In the genomic region with DNA sequence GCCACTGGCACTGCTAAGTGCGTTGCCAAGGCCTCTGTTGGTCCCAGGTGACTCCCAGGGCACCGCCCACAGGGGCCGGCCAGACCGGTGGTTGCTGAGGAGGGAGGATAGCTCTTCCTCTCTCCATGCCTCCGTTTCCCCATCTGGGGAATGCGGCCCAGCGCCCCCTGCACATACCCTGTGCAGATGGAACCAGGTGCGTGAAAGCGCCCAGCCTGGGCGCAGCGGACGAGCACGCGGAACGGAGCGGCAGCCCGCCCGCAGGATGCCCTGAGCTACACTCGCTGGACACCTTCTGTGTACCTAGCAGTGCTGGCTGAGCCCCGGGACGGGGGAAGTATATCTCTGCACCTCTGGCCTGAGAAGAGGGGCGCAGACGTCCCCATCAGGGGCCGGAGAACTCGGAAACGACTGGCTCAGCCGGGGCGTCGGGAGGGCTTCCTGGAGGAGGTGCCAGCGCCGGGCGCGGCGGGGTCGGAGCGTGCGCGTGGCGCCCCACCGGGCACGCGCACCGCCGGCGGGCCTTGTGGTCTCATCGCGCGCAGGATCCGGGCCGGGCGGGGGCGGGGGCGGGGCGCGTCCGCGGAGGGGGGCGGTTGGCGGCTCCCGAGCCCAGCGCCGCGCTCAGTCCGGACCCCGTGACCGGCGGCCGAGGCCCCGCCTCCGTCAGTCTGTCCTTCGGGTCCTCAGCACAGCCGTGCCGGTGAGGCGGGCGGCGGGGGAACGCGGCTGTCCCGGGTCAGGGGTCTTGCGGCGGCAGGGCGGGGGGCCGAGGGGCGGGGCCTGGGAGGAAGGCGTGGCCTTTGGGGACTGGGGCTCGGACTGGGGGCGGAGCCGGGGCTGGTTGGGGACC, we compare ENCODE assay signal across 1 cellular context.
TF ChIP-seq lines count a peak whose summit lies in the region.

A gene (minus strand): TSS at position 6 of the 853 bp plus-strand sequence. CDS start 76 bp downstream, outside the sequence.
A gene with protein sequence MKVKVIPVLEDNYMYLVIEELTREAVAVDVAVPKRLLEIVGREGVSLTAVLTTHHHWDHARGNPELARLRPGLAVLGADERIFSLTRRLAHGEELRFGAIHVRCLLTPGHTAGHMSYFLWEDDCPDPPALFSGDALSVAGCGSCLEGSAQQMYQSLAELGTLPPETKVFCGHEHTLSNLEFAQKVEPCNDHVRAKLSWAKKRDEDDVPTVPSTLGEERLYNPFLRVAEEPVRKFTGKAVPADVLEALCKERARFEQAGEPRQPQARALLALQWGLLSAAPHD (plus strand): TSS at position 669 of the 853 bp plus-strand sequence. CDS start 404 bp downstream, outside the sequence.

TF ChIP-seq in K562, 482 proteins besides CTCF, POLR2A, EP300 and RAD21 (continued from another document and continues in another):
- TF ChIP-seq, protein P1, sequence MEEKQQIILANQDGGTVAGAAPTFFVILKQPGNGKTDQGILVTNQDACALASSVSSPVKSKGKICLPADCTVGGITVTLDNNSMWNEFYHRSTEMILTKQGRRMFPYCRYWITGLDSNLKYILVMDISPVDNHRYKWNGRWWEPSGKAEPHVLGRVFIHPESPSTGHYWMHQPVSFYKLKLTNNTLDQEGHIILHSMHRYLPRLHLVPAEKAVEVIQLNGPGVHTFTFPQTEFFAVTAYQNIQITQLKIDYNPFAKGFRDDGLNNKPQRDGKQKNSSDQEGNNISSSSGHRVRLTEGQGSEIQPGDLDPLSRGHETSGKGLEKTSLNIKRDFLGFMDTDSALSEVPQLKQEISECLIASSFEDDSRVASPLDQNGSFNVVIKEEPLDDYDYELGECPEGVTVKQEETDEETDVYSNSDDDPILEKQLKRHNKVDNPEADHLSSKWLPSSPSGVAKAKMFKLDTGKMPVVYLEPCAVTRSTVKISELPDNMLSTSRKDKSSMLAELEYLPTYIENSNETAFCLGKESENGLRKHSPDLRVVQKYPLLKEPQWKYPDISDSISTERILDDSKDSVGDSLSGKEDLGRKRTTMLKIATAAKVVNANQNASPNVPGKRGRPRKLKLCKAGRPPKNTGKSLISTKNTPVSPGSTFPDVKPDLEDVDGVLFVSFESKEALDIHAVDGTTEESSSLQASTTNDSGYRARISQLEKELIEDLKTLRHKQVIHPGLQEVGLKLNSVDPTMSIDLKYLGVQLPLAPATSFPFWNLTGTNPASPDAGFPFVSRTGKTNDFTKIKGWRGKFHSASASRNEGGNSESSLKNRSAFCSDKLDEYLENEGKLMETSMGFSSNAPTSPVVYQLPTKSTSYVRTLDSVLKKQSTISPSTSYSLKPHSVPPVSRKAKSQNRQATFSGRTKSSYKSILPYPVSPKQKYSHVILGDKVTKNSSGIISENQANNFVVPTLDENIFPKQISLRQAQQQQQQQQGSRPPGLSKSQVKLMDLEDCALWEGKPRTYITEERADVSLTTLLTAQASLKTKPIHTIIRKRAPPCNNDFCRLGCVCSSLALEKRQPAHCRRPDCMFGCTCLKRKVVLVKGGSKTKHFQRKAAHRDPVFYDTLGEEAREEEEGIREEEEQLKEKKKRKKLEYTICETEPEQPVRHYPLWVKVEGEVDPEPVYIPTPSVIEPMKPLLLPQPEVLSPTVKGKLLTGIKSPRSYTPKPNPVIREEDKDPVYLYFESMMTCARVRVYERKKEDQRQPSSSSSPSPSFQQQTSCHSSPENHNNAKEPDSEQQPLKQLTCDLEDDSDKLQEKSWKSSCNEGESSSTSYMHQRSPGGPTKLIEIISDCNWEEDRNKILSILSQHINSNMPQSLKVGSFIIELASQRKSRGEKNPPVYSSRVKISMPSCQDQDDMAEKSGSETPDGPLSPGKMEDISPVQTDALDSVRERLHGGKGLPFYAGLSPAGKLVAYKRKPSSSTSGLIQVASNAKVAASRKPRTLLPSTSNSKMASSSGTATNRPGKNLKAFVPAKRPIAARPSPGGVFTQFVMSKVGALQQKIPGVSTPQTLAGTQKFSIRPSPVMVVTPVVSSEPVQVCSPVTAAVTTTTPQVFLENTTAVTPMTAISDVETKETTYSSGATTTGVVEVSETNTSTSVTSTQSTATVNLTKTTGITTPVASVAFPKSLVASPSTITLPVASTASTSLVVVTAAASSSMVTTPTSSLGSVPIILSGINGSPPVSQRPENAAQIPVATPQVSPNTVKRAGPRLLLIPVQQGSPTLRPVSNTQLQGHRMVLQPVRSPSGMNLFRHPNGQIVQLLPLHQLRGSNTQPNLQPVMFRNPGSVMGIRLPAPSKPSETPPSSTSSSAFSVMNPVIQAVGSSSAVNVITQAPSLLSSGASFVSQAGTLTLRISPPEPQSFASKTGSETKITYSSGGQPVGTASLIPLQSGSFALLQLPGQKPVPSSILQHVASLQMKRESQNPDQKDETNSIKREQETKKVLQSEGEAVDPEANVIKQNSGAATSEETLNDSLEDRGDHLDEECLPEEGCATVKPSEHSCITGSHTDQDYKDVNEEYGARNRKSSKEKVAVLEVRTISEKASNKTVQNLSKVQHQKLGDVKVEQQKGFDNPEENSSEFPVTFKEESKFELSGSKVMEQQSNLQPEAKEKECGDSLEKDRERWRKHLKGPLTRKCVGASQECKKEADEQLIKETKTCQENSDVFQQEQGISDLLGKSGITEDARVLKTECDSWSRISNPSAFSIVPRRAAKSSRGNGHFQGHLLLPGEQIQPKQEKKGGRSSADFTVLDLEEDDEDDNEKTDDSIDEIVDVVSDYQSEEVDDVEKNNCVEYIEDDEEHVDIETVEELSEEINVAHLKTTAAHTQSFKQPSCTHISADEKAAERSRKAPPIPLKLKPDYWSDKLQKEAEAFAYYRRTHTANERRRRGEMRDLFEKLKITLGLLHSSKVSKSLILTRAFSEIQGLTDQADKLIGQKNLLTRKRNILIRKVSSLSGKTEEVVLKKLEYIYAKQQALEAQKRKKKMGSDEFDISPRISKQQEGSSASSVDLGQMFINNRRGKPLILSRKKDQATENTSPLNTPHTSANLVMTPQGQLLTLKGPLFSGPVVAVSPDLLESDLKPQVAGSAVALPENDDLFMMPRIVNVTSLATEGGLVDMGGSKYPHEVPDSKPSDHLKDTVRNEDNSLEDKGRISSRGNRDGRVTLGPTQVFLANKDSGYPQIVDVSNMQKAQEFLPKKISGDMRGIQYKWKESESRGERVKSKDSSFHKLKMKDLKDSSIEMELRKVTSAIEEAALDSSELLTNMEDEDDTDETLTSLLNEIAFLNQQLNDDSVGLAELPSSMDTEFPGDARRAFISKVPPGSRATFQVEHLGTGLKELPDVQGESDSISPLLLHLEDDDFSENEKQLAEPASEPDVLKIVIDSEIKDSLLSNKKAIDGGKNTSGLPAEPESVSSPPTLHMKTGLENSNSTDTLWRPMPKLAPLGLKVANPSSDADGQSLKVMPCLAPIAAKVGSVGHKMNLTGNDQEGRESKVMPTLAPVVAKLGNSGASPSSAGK (IDR thresholded peaks at IDR 0.05) = no peak
- TF ChIP-seq BRD4 (IDR thresholded peaks at IDR 0.05) = no peak
- peak; percentile 56 for TF ChIP-seq CCNT2 (IDR thresholded peaks at IDR 0.05; ENCODE audit: borderline replicate concordance, extremely low read depth, insufficient read length, low read depth, low read length)
- peak; percentile 61 to 69; a peak in 3 of 4 replicates for TF ChIP-seq RCOR1 (IDR thresholded peaks at IDR 0.05; ENCODE audit: borderline replicate concordance in 1 of 2, low read depth in 2 of 2, low read length in 2 of 2)
- no peak for TF ChIP-seq ZNF384 (IDR thresholded peaks at IDR 0.05; ENCODE audit: low read depth, low read length)
- no peak for TF ChIP-seq ADNP (tag; IDR thresholded peaks at IDR 0.05)
- TF ChIP-seq JUNB (CRISPR knock-in tag; conservative IDR thresholded peaks at IDR 0.05) = no peak
- TF ChIP-seq ZNF764 (CRISPR knock-in tag; IDR thresholded peaks at IDR 0.05; ENCODE audit: low read depth) = no peak
- TF ChIP-seq ARHGAP35 (IDR thresholded peaks at IDR 0.05; ENCODE audit: partially characterized antibody) = no peak
- TF ChIP-seq ZNF830 (CRISPR knock-in tag; IDR thresholded peaks at IDR 0.05) = no peak
- no peak for TF ChIP-seq ZC3H4 (CRISPR knock-in tag; IDR thresholded peaks at IDR 0.05; ENCODE audit: borderline replicate concordance)
- TF ChIP-seq, protein P2, sequence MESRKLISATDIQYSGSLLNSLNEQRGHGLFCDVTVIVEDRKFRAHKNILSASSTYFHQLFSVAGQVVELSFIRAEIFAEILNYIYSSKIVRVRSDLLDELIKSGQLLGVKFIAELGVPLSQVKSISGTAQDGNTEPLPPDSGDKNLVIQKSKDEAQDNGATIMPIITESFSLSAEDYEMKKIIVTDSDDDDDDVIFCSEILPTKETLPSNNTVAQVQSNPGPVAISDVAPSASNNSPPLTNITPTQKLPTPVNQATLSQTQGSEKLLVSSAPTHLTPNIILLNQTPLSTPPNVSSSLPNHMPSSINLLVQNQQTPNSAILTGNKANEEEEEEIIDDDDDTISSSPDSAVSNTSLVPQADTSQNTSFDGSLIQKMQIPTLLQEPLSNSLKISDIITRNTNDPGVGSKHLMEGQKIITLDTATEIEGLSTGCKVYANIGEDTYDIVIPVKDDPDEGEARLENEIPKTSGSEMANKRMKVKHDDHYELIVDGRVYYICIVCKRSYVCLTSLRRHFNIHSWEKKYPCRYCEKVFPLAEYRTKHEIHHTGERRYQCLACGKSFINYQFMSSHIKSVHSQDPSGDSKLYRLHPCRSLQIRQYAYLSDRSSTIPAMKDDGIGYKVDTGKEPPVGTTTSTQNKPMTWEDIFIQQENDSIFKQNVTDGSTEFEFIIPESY (CRISPR knock-in tag; IDR thresholded peaks at IDR 0.05) = peak; percentile 77
- TF ChIP-seq, protein P3, sequence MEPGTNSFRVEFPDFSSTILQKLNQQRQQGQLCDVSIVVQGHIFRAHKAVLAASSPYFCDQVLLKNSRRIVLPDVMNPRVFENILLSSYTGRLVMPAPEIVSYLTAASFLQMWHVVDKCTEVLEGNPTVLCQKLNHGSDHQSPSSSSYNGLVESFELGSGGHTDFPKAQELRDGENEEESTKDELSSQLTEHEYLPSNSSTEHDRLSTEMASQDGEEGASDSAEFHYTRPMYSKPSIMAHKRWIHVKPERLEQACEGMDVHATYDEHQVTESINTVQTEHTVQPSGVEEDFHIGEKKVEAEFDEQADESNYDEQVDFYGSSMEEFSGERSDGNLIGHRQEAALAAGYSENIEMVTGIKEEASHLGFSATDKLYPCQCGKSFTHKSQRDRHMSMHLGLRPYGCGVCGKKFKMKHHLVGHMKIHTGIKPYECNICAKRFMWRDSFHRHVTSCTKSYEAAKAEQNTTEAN (CRISPR knock-in tag; IDR thresholded peaks at IDR 0.05) = no peak
- TF ChIP-seq, protein P4, sequence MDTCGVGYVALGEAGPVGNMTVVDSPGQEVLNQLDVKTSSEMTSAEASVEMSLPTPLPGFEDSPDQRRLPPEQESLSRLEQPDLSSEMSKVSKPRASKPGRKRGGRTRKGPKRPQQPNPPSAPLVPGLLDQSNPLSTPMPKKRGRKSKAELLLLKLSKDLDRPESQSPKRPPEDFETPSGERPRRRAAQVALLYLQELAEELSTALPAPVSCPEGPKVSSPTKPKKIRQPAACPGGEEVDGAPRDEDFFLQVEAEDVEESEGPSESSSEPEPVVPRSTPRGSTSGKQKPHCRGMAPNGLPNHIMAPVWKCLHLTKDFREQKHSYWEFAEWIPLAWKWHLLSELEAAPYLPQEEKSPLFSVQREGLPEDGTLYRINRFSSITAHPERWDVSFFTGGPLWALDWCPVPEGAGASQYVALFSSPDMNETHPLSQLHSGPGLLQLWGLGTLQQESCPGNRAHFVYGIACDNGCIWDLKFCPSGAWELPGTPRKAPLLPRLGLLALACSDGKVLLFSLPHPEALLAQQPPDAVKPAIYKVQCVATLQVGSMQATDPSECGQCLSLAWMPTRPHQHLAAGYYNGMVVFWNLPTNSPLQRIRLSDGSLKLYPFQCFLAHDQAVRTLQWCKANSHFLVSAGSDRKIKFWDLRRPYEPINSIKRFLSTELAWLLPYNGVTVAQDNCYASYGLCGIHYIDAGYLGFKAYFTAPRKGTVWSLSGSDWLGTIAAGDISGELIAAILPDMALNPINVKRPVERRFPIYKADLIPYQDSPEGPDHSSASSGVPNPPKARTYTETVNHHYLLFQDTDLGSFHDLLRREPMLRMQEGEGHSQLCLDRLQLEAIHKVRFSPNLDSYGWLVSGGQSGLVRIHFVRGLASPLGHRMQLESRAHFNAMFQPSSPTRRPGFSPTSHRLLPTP (IDR thresholded peaks at IDR 0.05; ENCODE audit: borderline replicate concordance, extremely low read depth, insufficient read length) = peak; percentile 77
- TF ChIP-seq, protein P5, sequence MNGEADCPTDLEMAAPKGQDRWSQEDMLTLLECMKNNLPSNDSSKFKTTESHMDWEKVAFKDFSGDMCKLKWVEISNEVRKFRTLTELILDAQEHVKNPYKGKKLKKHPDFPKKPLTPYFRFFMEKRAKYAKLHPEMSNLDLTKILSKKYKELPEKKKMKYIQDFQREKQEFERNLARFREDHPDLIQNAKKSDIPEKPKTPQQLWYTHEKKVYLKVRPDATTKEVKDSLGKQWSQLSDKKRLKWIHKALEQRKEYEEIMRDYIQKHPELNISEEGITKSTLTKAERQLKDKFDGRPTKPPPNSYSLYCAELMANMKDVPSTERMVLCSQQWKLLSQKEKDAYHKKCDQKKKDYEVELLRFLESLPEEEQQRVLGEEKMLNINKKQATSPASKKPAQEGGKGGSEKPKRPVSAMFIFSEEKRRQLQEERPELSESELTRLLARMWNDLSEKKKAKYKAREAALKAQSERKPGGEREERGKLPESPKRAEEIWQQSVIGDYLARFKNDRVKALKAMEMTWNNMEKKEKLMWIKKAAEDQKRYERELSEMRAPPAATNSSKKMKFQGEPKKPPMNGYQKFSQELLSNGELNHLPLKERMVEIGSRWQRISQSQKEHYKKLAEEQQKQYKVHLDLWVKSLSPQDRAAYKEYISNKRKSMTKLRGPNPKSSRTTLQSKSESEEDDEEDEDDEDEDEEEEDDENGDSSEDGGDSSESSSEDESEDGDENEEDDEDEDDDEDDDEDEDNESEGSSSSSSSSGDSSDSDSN (IDR thresholded peaks at IDR 0.05; ENCODE audit: borderline replicate concordance in 1 of 2, low read depth in 2 of 2, low read length in 2 of 2) = no peak
- TF ChIP-seq, protein P6, sequence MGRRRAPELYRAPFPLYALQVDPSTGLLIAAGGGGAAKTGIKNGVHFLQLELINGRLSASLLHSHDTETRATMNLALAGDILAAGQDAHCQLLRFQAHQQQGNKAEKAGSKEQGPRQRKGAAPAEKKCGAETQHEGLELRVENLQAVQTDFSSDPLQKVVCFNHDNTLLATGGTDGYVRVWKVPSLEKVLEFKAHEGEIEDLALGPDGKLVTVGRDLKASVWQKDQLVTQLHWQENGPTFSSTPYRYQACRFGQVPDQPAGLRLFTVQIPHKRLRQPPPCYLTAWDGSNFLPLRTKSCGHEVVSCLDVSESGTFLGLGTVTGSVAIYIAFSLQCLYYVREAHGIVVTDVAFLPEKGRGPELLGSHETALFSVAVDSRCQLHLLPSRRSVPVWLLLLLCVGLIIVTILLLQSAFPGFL (CRISPR knock-in tag; IDR thresholded peaks at IDR 0.05) = no peak
